8 cellular contexts compared by ENCODE assay signal in genomic region chr11:3454844-3455243, GRCh38.
A peak's percentile ranks its signal among the peaks of the same experiment; 100 is the strongest.
DNase-seq lines count a peak whose midpoint lies in the region; ATAC-seq, FAIRE-seq and TF ChIP-seq lines count a peak whose summit lies in the region.
"Not testable (repeated sequence)": the region's sequence is repeated elsewhere in the genome, so short reads cannot be mapped to it uniquely, and the experiment has no call there.

No MANE protein-coding gene starts in this region.

- TF ChIP-seq EP300 in transverse colon (IDR thresholded peaks at IDR 0.05; ENCODE audit: low read depth), result not testable (repeated sequence)

- intact Hi-C loops in right lobe of liver (cut with DNase I), result not testable (repeated sequence)
- intact Hi-C loops in transverse colon (cut with DNase I; ENCODE audit: low total_unique reads), result loop anchor here (10.0 kb wide), 1 partner anchor 130 kb away; no protein-coding TSS in a partner anchor

- not testable (repeated sequence) for H3K9me3 Mint-ChIP-seq in activated T-helper 17 cell treated with anti-CD3 and anti-CD28 coated beads, Interleukin-2, amount 50 U/mL, for 72 hours; endothelial cell (ENCODE audit: unreplicated experiment)

- H3K4me1 Mint-ChIP-seq in activated T-helper 17 cell treated with anti-CD3 and anti-CD28 coated beads, Interleukin-2, amount 50 U/mL, for 72 hours; endothelial cell (ENCODE audit: unreplicated experiment): not testable (repeated sequence)

- peak; percentile 11 for FAIRE-seq in G401.6 (lab: Jason Lieb, UNC)
- FAIRE-seq in small intestine (lab: Jason Lieb, UNC), result not testable (repeated sequence)

- 0% methylated on average over 12 of the region's 16 CpGs for WGBS in right lobe of liver (ENCODE audit: insufficient coverage, low coverage, low lambda C conversion rate, missing lambda C conversion rate)
- WGBS in small intestine, 3 donors, result 1 to 2% (median 1%) methylated on average over 14 to 16 of the region's 16 CpGs
- WGBS in transverse colon (ENCODE audit: low coverage in 1 of 2), 2 donors, result 3% methylated on average over 15 of the region's 16 CpGs; no CpG with 5 or more reads in 1 of the 2 donors

- H3K27me3 Mint-ChIP-seq in activated T-helper 17 cell treated with anti-CD3 and anti-CD28 coated beads, Interleukin-2, amount 50 U/mL, for 72 hours; endothelial cell (ENCODE audit: unreplicated experiment): not testable (repeated sequence)

- not testable (repeated sequence) for ATAC-seq in activated T-helper 17 cell treated with anti-CD3 and anti-CD28 coated beads, Interleukin-2, amount 50 U/mL, for 72 hours (replicated peaks); right lobe of liver

- H3K27ac ChIP-seq in right lobe of liver; small intestine (ENCODE audit: low read depth in 1 of 2, low read length in 1 of 2); transverse colon: not testable (repeated sequence)

- not testable (repeated sequence) for H3K36me3 Mint-ChIP-seq in activated T-helper 17 cell treated with anti-CD3 and anti-CD28 coated beads, Interleukin-2, amount 50 U/mL, for 72 hours (ENCODE audit: low read depth); endothelial cell (ENCODE audit: low read depth, unreplicated experiment)

- in situ Hi-C loops in transverse colon (cut with MboI; ENCODE audit: low pct_ligation_motif_present in 1 of 4, low pct_unique_long_range_greater_than_20kb in 1 of 4, low sequenced_read_pairs in 3 of 4), result loop anchor here in 1 of 4 donors (25.0 kb wide), 1 partner anchor 157 kb away; no protein-coding TSS in a partner anchor

- not testable (repeated sequence) for H3K4me3 ChIP-seq in right lobe of liver; small intestine (ENCODE audit: low read depth in 1 of 2, low read length in 2 of 2)
- H3K4me3 ChIP-seq in transverse colon, result peak overlapping the region in 1 of 4 donors; percentile 17

- H3K4me3 Mint-ChIP-seq in activated T-helper 17 cell treated with anti-CD3 and anti-CD28 coated beads, Interleukin-2, amount 50 U/mL, for 72 hours, result peak overlapping the region; percentile 59
- not testable (repeated sequence) for H3K4me3 Mint-ChIP-seq in endothelial cell (ENCODE audit: unreplicated experiment)

- TF ChIP-seq CTCF in endothelial cell (IDR thresholded peaks at IDR 0.05; ENCODE audit: unreplicated experiment) (peak; percentile 83), right lobe of liver (IDR thresholded peaks at IDR 0.05) (peak; percentile 62 to 84 (median 74)), transverse colon (IDR thresholded peaks at IDR 0.05) (peak; percentile 75 to 93 (median 83))

- H3K27me3 ChIP-seq in right lobe of liver; small intestine (ENCODE audit: control insufficient read depth in 2 of 2, insufficient read depth in 2 of 2, low read length in 2 of 2); transverse colon: not testable (repeated sequence)

- not testable (repeated sequence) for TF ChIP-seq POLR2A in right lobe of liver (IDR thresholded peaks at IDR 0.05); transverse colon (IDR thresholded peaks at IDR 0.05)

- DNase-seq in NCI-H1105 (lab: John Stamatoyannopoulos, UW) (peak; percentile 24), T-helper 2 cell (peak; percentile 11 to 55 (median 21)), endothelial cell (ENCODE audit: low spot score) (peak; percentile 44), right lobe of liver (peak; percentile 50 to 64 (median 62)), small intestine (peak; percentile 69), transverse colon (peak; percentile 60)

- H3K36me3 ChIP-seq in right lobe of liver; small intestine (ENCODE audit: control insufficient read depth in 2 of 2, insufficient read depth in 2 of 2, low read length in 2 of 2); transverse colon: not testable (repeated sequence)

- H3K4me1 ChIP-seq in right lobe of liver; small intestine (ENCODE audit: control insufficient read depth in 2 of 2, insufficient read depth in 1 of 2, low read depth in 1 of 2, low read length in 1 of 2); transverse colon: not testable (repeated sequence)

- not testable (repeated sequence) for H3K9me3 ChIP-seq in right lobe of liver; small intestine (ENCODE audit: control insufficient read depth, low read depth); transverse colon

- not testable (repeated sequence) for H3K27ac Mint-ChIP-seq in activated T-helper 17 cell treated with anti-CD3 and anti-CD28 coated beads, Interleukin-2, amount 50 U/mL, for 72 hours; endothelial cell (ENCODE audit: unreplicated experiment)
